ENCODE assay signal across 8 cellular contexts in genomic region chr7:102748605-102749322, GRCh38. TPM values are rescaled to one million over a fixed set of nuclear protein-coding genes. Genes with fewer than 3 reads are reported as not detected.
DNase-seq lines count a peak whose midpoint lies in the region; ATAC-seq and TF ChIP-seq lines count a peak whose summit lies in the region.
"Not testable (repeated sequence)": the region's sequence is repeated elsewhere in the genome, so short reads cannot be mapped to it uniquely, and the experiment has no call there.

Gene FAM185A, plus strand, starts transcription at chr7:102748999. Its CDS starts 209 bp downstream, at chr7:102749208.

- peak within 1 kb of the TSS in 1 of 2 experiments; percentile 88; a peak in 1 of 4 replicates for H4K8ac ChIP-seq in IMR-90 (ENCODE audit: low read depth in 2 of 2, low read length in 2 of 2)

- H4K20me1 ChIP-seq in IMR-90 (ENCODE audit: insufficient read depth, low read length); OCI-LY7 (ENCODE audit: insufficient read depth, low read length): not testable (repeated sequence)

- H3K36me3 ChIP-seq in IMR-90 (ENCODE audit: control insufficient read depth, insufficient read depth, low read length); OCI-LY7 (ENCODE audit: insufficient read depth, low read length): not testable (repeated sequence)

- H3K4ac ChIP-seq in IMR-90 (ENCODE audit: low read depth, low read length) = peak within 1 kb of the TSS; percentile 63; the same call in 1 of the 2 replicates

- not testable (repeated sequence) for H3K14ac ChIP-seq in IMR-90 (replicated peaks; ENCODE audit: low read depth, low read length)

- CTCF ChIA-PET in IMR-90 (lab: Yijun Ruan, JAX); OCI-LY7 (lab: Charles Lee; ENCODE audit: unreplicated experiment): not testable (repeated sequence)

- ATAC-seq in GM21529 (IDR thresholded peaks at IDR 0.05; ENCODE audit: unreplicated experiment) = peak; percentile 99
- ATAC-seq in IMR-90 (ENCODE audit: low read depth) = peak; percentile 99

- intact Hi-C loops in IMR-90 (cut with micrococcal nuclease); OCI-LY7 (cut with micrococcal nuclease; ENCODE audit: unreplicated experiment): not testable (repeated sequence)

- H2AK5ac ChIP-seq in IMR-90 (ENCODE audit: low read depth, low read length) = not testable (repeated sequence)

- H2BK5ac ChIP-seq in IMR-90 (ENCODE audit: low read depth, low read length, poor library complexity, severe bottlenecking) = peak within 1 kb of the TSS; percentile 13

- in situ Hi-C loops in IMR-90 (cut with MboI; ENCODE audit: low sequenced_read_pairs) = loop anchor here (10.0 kb wide), 1 partner anchor 316 kb away; no protein-coding TSS in a partner anchor

- H3K4me2 ChIP-seq in IMR-90 (ENCODE audit: low read depth, low read length) (peak within 1 kb of the TSS; percentile 88), OCI-LY7 (ENCODE audit: low read length) (peak within 1 kb of the TSS; percentile 83)

- not testable (repeated sequence) for H3K79me1 ChIP-seq in IMR-90 (ENCODE audit: low read depth in 1 of 2, low read length in 2 of 2)

- not testable (repeated sequence) for TF ChIP-seq CTCF in IMR-90 (conservative IDR thresholded peaks at IDR 0.05; ENCODE audit: low read depth, low read length); OCI-LY7 (conservative IDR thresholded peaks at IDR 0.05; ENCODE audit: low read length); epithelial cell of esophagus (IDR thresholded peaks at IDR 0.05; ENCODE audit: insufficient read depth, low read depth, low read length, missing control alignments)

- H3K27ac ChIP-seq in IMR-90 (ENCODE audit: insufficient read depth, low read length) = peak within 1 kb of the TSS; percentile 26; the same call in 1 of the 2 replicates
- not testable (repeated sequence) for H3K27ac ChIP-seq in OCI-LY7 (ENCODE audit: low read depth, low read length, poor library complexity, severe bottlenecking)

- not testable (repeated sequence) for H2AK9ac ChIP-seq in IMR-90 (replicated peaks; ENCODE audit: low read depth, low read length, poor library complexity)

- not testable (repeated sequence) for H3K9me3 ChIP-seq in IMR-90 (ENCODE audit: control insufficient read depth, insufficient read depth, low read length); OCI-LY7 (ENCODE audit: low read length)

- not testable (repeated sequence) for H2BK120ac ChIP-seq in IMR-90 (ENCODE audit: low read depth, low read length)

- H3K4me3 ChIP-seq in IMR-90 (ENCODE audit: insufficient read depth, low read depth, low read length) (peak within 1 kb of the TSS; percentile 45), OCI-LY7 (ENCODE audit: low read depth, low read length, poor library complexity, severe bottlenecking) (peak within 1 kb of the TSS; percentile 75), epithelial cell of esophagus (ENCODE audit: low read length) (peak within 1 kb of the TSS; percentile 60)

- not testable (repeated sequence) for H3K9me2 ChIP-seq in OCI-LY7 (ENCODE audit: insufficient read depth, low read length)

- BruUV-seq in IMR-90 (replicated peaks; lab: Mats Ljungman, UMichigan); OCI-LY7 (replicated peaks; lab: Mats Ljungman, UMichigan): not testable (repeated sequence)

- dilution Hi-C loops in IMR-90 (cut with HindIII; ENCODE audit: low sequenced_read_pairs, unreplicated experiment) = not testable (repeated sequence)

- POLR2A ChIA-PET in IMR-90 (lab: Charles Lee; ENCODE audit: unreplicated experiment) = interaction anchor here (0.5 kb wide), 1 partner anchor 318 kb away, joined by 4 read pairs; no protein-coding TSS in a partner anchor
- POLR2A ChIA-PET in OCI-LY7 (lab: Charles Lee) = interaction anchor here (0.9 kb wide), 1 partner anchor 310 kb away, joined by 3 read pairs; no protein-coding TSS in a partner anchor

- 5% methylated on average over 16 of the region's 35 CpGs; no CpG with 5 or more reads in 1 of the 2 experiments for WGBS in IMR-90 (ENCODE audit: extremely low coverage in 2 of 2, insufficient read length in 1 of 2), 2 experiments

- H3K9me1 ChIP-seq in IMR-90 (ENCODE audit: insufficient read depth, low read length) = not testable (repeated sequence)

- not testable (repeated sequence) for H3K79me2 ChIP-seq in OCI-LY7 (ENCODE audit: insufficient read depth, low read depth, low read length)

- H4K5ac ChIP-seq in IMR-90 (ENCODE audit: low read depth, low read length) = not testable (repeated sequence)

- H3K56ac ChIP-seq in IMR-90 (ENCODE audit: extremely low read depth, insufficient read depth, low read length) = peak within 1 kb of the TSS; percentile 16; the same call in 1 of the 2 replicates

- not testable (repeated sequence) for H2BK20ac ChIP-seq in IMR-90 (ENCODE audit: low read depth, low read length)

- peak within 1 kb of the TSS; percentile 16 for H3K9ac ChIP-seq in IMR-90 (ENCODE audit: low read depth, low read length)

- TF ChIP-seq POLR2A in IMR-90 (IDR thresholded peaks at IDR 0.05; ENCODE audit: low read depth, low read length) = not testable (repeated sequence)

- peak within 1 kb of the TSS; percentile 38; the same call in 1 of the 2 replicates for H4K91ac ChIP-seq in IMR-90 (ENCODE audit: insufficient read depth, low read depth, low read length)

- H3K18ac ChIP-seq in IMR-90 (ENCODE audit: low read depth, low read length) = not testable (repeated sequence)

- H2AFZ ChIP-seq in IMR-90 (replicated peaks; ENCODE audit: low read length, poor library complexity) (peak within 1 kb of the TSS; percentile 88), OCI-LY7 (ENCODE audit: low read length) (peak within 1 kb of the TSS; percentile 96)

- TF ChIP-seq RAD21 in IMR-90 (IDR thresholded peaks at IDR 0.05; ENCODE audit: low read length) = not testable (repeated sequence)

- not testable (repeated sequence) for H2BK15ac ChIP-seq in IMR-90 (ENCODE audit: low read depth, low read length)

- DNase-seq in DMS114 treated with DMSO at 0.1 percent for 48 hours (lab: John Stamatoyannopoulos, UW; ENCODE audit: unreplicated experiment) = peak; percentile 99
- peak; percentile 99 for DNase-seq in IMR-90
- peak; percentile 98 for DNase-seq in OCI-LY7 (ENCODE audit: low spot score)
- DNase-seq in activated T-cell treated with anti-CD3 and anti-CD28 coated beads for 4 hours = peak; percentile 89
- DNase-seq in epithelial cell of esophagus (ENCODE audit: low read depth) = peak; percentile 100
- DNase-seq in middle frontal gyrus (ENCODE audit: extremely low spot score, low spot score) = peak; percentile 99
- peak; percentile 84 to 87 for DNase-seq in stimulated activated CD8-positive, alpha-beta memory T cell treated with anti-CD3 and anti-CD28 coated beads, Interleukin-2, amount 100 ng/mL, for 1 hour (ENCODE audit: low read depth in 2 of 2)

- H3K4me1 ChIP-seq in IMR-90 (ENCODE audit: control insufficient read depth, insufficient read depth, low read length) = not testable (repeated sequence)
- H3K4me1 ChIP-seq in OCI-LY7 (ENCODE audit: insufficient read depth, low read length, poor library complexity, severe bottlenecking) = peaks cover 10% of the 10 kb centered on the region

- not testable (repeated sequence) for H3K27me3 ChIP-seq in IMR-90 (ENCODE audit: control insufficient read depth, insufficient read depth, low read length)

- not testable (repeated sequence) for H3K23ac ChIP-seq in IMR-90 (ENCODE audit: low read depth, low read length)

TF ChIP-seq in IMR-90, 13 proteins besides CTCF, POLR2A, EP300 and RAD21:
- peak; percentile 56; the same call in 1 of the 2 replicates for TF ChIP-seq USF2 (IDR thresholded peaks at IDR 0.05; ENCODE audit: low read depth, low read length)
- TF ChIP-seq MXI1 (IDR thresholded peaks at IDR 0.05; ENCODE audit: borderline replicate concordance, low read depth, low read length) = peak; percentile 70; the same call in 1 of the 2 replicates
- peak; percentile 97 for TF ChIP-seq BHLHE40 (IDR thresholded peaks at IDR 0.05; ENCODE audit: low read depth, low read length)
- TF ChIP-seq MAZ (IDR thresholded peaks at IDR 0.05; ENCODE audit: borderline replicate concordance, low read depth, low read length) = peak; percentile 55; the same call in 1 of the 2 replicates
TF ChIP-seq in IMR-90: peak in this region for 4; not testable (repeated sequence) for 9.

RNA-seq across cellular contexts. Expression of gene FAM185A, which starts in this region (rescaled TPM):
- 4.3 and 6.4 TPM in 2 replicates for total RNA-seq in IMR-90 (2012; rRNA removed)
- polyA plus RNA-seq in IMR-90 (2012; rRNA removed) = 3.0 and 3.6 TPM in 2 replicates
- polyA plus RNA-seq in IMR-90 (2012; cell fraction: cytosol; rRNA removed) = 3.1 and 3.3 TPM in 2 replicates
- 6.9 and 9.0 TPM in 2 replicates for polyA plus RNA-seq in IMR-90 (2012; cell fraction: nucleus; rRNA removed; ENCODE audit: low replicate concordance)
- total RNA-seq in OCI-LY7 (2014; rRNA removed; shearing (Covaris generic)) = 7.4 and 10.3 TPM in 2 replicates
- 10.4 and 10.6 TPM in 2 replicates for total RNA-seq in OCI-LY7 (2022)
